18 cellular contexts compared by ENCODE assay signal in the genomic region with DNA sequence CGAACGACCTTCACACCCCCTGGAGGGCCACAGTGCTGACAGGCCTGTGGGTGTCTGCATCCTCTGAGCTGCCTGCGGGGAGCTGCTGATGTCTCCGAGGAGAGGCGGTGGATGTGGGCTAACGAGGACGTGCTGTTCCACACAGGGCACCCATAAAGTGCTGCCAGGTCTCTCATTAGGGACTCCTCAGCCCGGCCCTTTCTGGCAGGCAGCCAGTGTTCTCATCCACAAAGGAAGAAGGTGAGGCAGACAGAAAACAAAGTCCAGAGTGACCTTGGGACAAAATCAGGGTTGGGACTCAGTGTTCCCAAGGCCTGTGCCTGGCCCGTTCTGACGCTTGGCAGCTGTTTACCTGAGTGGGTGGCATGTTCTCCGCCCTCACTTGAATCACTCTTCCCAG. TPM values are rescaled to one million over a fixed set of nuclear protein-coding genes. Genes with fewer than 3 reads are reported as not detected.
DNase-seq lines count a peak whose midpoint lies in the region; ATAC-seq and TF ChIP-seq lines count a peak whose summit lies in the region.
"Had no signal": no experiment of that assay in that cellular context is flagged by ENCODE, and none has a peak within 500 bp of the region (broad histone marks: within the 10 kb centered on the region; RNA-seq: fewer than 3 reads in every experiment).

No MANE protein-coding gene starts in this region.

- H3K9ac ChIP-seq in IMR-90 (ENCODE audit: low read depth, low read length): no peak overlapping the region

- no peaks in the 10 kb centered on the region for H3K36me3 Mint-ChIP-seq in CD4-positive, alpha-beta memory T cell
- no peaks in the 10 kb centered on the region for H3K36me3 Mint-ChIP-seq in glutamatergic neuron (ENCODE audit: unreplicated experiment)
- H3K36me3 Mint-ChIP-seq: IgD-negative memory B cell had no signal

- H4K8ac ChIP-seq in IMR-90 (ENCODE audit: low read depth in 2 of 2, low read length in 2 of 2): no peak overlapping the region

- H3K9me1 ChIP-seq in IMR-90 (ENCODE audit: insufficient read depth, low read length): no peaks in the 10 kb centered on the region

- peak overlapping the region; percentile 99 for H3K27ac ChIP-seq in 22Rv1
- no peak overlapping the region for H3K27ac ChIP-seq in IMR-90 (ENCODE audit: insufficient read depth, low read length)
- no peak overlapping the region for H3K27ac ChIP-seq in CD4-positive, alpha-beta memory T cell (ENCODE audit: low read depth, low read length)
- H3K27ac ChIP-seq: dorsolateral prefrontal cortex, left lung had no signal

- no peaks in the 10 kb centered on the region for H3K9me3 ChIP-seq in IMR-90 (ENCODE audit: control insufficient read depth, insufficient read depth, low read length)
- no peaks in the 10 kb centered on the region for H3K9me3 ChIP-seq in CD4-positive, alpha-beta memory T cell (ENCODE audit: control insufficient read depth in 1 of 2, low read length in 2 of 2)
- H3K9me3 ChIP-seq: left lung had no signal

- no peak overlapping the region for H4K91ac ChIP-seq in IMR-90 (ENCODE audit: insufficient read depth, low read depth, low read length)

- TF ChIP-seq CTCF in 22Rv1 (IDR thresholded peaks at IDR 0.05): no peak
- TF ChIP-seq CTCF in IMR-90 (conservative IDR thresholded peaks at IDR 0.05; ENCODE audit: low read depth, low read length): no peak
- no peak for TF ChIP-seq CTCF in glutamatergic neuron (IDR thresholded peaks at IDR 0.05; ENCODE audit: partially characterized antibody, unreplicated experiment)

- WGBS in IMR-90 (ENCODE audit: extremely low coverage in 2 of 2, insufficient read length in 1 of 2), 2 experiments: 87% methylated on average over 3 of the region's 11 CpGs; no CpG with 5 or more reads in 1 of the 2 experiments

- H3K18ac ChIP-seq in IMR-90 (ENCODE audit: low read depth, low read length): no peak overlapping the region

- ATAC-seq in IMR-90 (ENCODE audit: low read depth) (no peak), HG02973 (IDR thresholded peaks at IDR 0.05; ENCODE audit: unreplicated experiment) (no peak)
- ATAC-seq: left lung; stimulated activated naive CD8-positive, alpha-beta T cell treated with anti-CD3 and anti-CD28 coated beads, Interleukin-15, Interleukin-2, amounts not matched to agents 100 U/mL and 50 U/mL, for 24 hours had no signal

- no TSS peak for BruUV-seq in IMR-90 (replicated peaks; lab: Mats Ljungman, UMichigan)

- H3K27me3 Mint-ChIP-seq in CD4-positive, alpha-beta memory T cell: peaks cover 5 to 15% of the 10 kb centered on the region in 2 donors
- peaks cover 3% of the 10 kb centered on the region for H3K27me3 Mint-ChIP-seq in glutamatergic neuron (ENCODE audit: unreplicated experiment)

- no peak for TF ChIP-seq POLR2A in IMR-90 (IDR thresholded peaks at IDR 0.05; ENCODE audit: low read depth, low read length)

- no peak overlapping the region for H3K4me3 ChIP-seq in IMR-90 (ENCODE audit: insufficient read depth, low read depth, low read length)
- H3K4me3 ChIP-seq in CD4-positive, alpha-beta memory T cell (ENCODE audit: low read length in 2 of 2): no peak overlapping the region
- H3K4me3 ChIP-seq: dorsolateral prefrontal cortex, left lung had no signal

- H2BK20ac ChIP-seq in IMR-90 (ENCODE audit: low read depth, low read length): no peak overlapping the region

- no peak overlapping the region for H3K4me3 Mint-ChIP-seq in CD4-positive, alpha-beta memory T cell
- no peak overlapping the region for H3K4me3 Mint-ChIP-seq in glutamatergic neuron (ENCODE audit: unreplicated experiment)
- H3K4me3 Mint-ChIP-seq: activated naive CD4-positive, alpha-beta T cell treated with anti-CD3 and anti-CD28 coated beads for 36 hours; HFFc6; IgD-negative memory B cell had no signal

- H2BK15ac ChIP-seq in IMR-90 (ENCODE audit: low read depth, low read length): no peak overlapping the region

- in situ Hi-C loops in IMR-90 (cut with MboI; ENCODE audit: low sequenced_read_pairs): no loop called here

- no peaks in the 10 kb centered on the region for H3K79me1 ChIP-seq in IMR-90 (ENCODE audit: low read depth in 1 of 2, low read length in 2 of 2)

- CTCF ChIA-PET in IMR-90 (lab: Yijun Ruan, JAX): no interaction called here
- CTCF ChIA-PET in CD4-positive, alpha-beta memory T cell (lab: Charles Lee; ENCODE audit: partially characterized antibody): no interaction called here

- no peak overlapping the region for H3K4ac ChIP-seq in IMR-90 (ENCODE audit: low read depth, low read length)

- no peaks in the 10 kb centered on the region for H3K4me1 ChIP-seq in IMR-90 (ENCODE audit: control insufficient read depth, insufficient read depth, low read length)
- H3K4me1 ChIP-seq in CD4-positive, alpha-beta memory T cell (ENCODE audit: insufficient read depth, low read length): no peaks in the 10 kb centered on the region
- H3K4me1 ChIP-seq: left lung had no signal

- intact Hi-C loops in IMR-90 (cut with micrococcal nuclease): no loop called here
- intact Hi-C loops in CD4-positive, alpha-beta memory T cell (cut with micrococcal nuclease): no loop called here

- TF ChIP-seq RAD21 in IMR-90 (IDR thresholded peaks at IDR 0.05; ENCODE audit: low read length): no peak

- no peak overlapping the region for H2AFZ ChIP-seq in IMR-90 (replicated peaks; ENCODE audit: low read length, poor library complexity)

- H3K4me2 ChIP-seq in IMR-90 (ENCODE audit: low read depth, low read length): no peak overlapping the region

- H3K14ac ChIP-seq in IMR-90 (replicated peaks; ENCODE audit: low read depth, low read length): no peak overlapping the region

- H4K20me1 ChIP-seq in IMR-90 (ENCODE audit: insufficient read depth, low read length): no peaks in the 10 kb centered on the region; the same call in 1 of the 2 replicates

- H2AK9ac ChIP-seq in IMR-90 (replicated peaks; ENCODE audit: low read depth, low read length, poor library complexity): peak overlapping the region; percentile 23

- H3K27me3 ChIP-seq in IMR-90 (ENCODE audit: control insufficient read depth, insufficient read depth, low read length): peaks cover 2% of the 10 kb centered on the region
- no peaks in the 10 kb centered on the region for H3K27me3 ChIP-seq in CD4-positive, alpha-beta memory T cell (ENCODE audit: insufficient read depth, low read length)
- H3K27me3 ChIP-seq: dorsolateral prefrontal cortex, left lung had no signal

- no peak overlapping the region for H3K23ac ChIP-seq in IMR-90 (ENCODE audit: low read depth, low read length)

- peaks cover 0 to 2% (median 0%) of the 10 kb centered on the region in 8 donors for H3K9me3 Mint-ChIP-seq in CD4-positive, alpha-beta memory T cell
- H3K9me3 Mint-ChIP-seq in glutamatergic neuron (ENCODE audit: unreplicated experiment): peaks cover 2% of the 10 kb centered on the region
- H3K9me3 Mint-ChIP-seq: activated naive CD4-positive, alpha-beta T cell treated with anti-CD3 and anti-CD28 coated beads for 36 hours; HFFc6; IgD-negative memory B cell had no signal

- H2AK5ac ChIP-seq in IMR-90 (ENCODE audit: low read depth, low read length): no peak overlapping the region

- dilution Hi-C loops in IMR-90 (cut with HindIII; ENCODE audit: low sequenced_read_pairs, unreplicated experiment): no loop called here

- no peak overlapping the region for H4K5ac ChIP-seq in IMR-90 (ENCODE audit: low read depth, low read length)

- no peaks in the 10 kb centered on the region for H3K4me1 Mint-ChIP-seq in CD4-positive, alpha-beta memory T cell
- no peaks in the 10 kb centered on the region for H3K4me1 Mint-ChIP-seq in glutamatergic neuron (ENCODE audit: low read depth, unreplicated experiment)
- H3K4me1 Mint-ChIP-seq: IgD-negative memory B cell had no signal

- no peaks in the 10 kb centered on the region for H3K36me3 ChIP-seq in IMR-90 (ENCODE audit: control insufficient read depth, insufficient read depth, low read length)
- no peaks in the 10 kb centered on the region for H3K36me3 ChIP-seq in CD4-positive, alpha-beta memory T cell (ENCODE audit: insufficient read depth, low read length)
- H3K36me3 ChIP-seq: left lung had no signal

- no peak for DNase-seq in IMR-90
- peak; percentile 9 for DNase-seq in astrocyte of the hippocampus (ENCODE audit: low read depth, low spot score)
- DNase-seq in kidney tubule cell (ENCODE audit: low spot score): peak; percentile 22
- no peak for DNase-seq in CD4-positive, alpha-beta memory T cell
- DNase-seq in glutamatergic neuron: no peak
- no peak for DNase-seq in mesenteric fat pad (ENCODE audit: low spot score)
- DNase-seq: activated naive CD4-positive, alpha-beta T cell treated with anti-CD3 and anti-CD28 coated beads for 36 hours; HFFc6; left lung; NCI-H146; NCI-H526 treated with DMSO at 0.1 percent for 48 hours; stimulated activated naive CD8-positive, alpha-beta T cell treated with anti-CD3 and anti-CD28 coated beads, Interleukin-15, Interleukin-2, amounts not matched to agents 100 U/mL and 50 U/mL, for 24 hours; T-helper 2 cell had no signal

- H2BK5ac ChIP-seq in IMR-90 (ENCODE audit: low read depth, low read length, poor library complexity, severe bottlenecking): no peak overlapping the region

- H3K27ac Mint-ChIP-seq in CD4-positive, alpha-beta memory T cell: no peak overlapping the region
- no peak overlapping the region for H3K27ac Mint-ChIP-seq in glutamatergic neuron (ENCODE audit: unreplicated experiment)
- H3K27ac Mint-ChIP-seq: activated naive CD4-positive, alpha-beta T cell treated with anti-CD3 and anti-CD28 coated beads for 36 hours; HFFc6; IgD-negative memory B cell had no signal

- POLR2A ChIA-PET in IMR-90 (lab: Charles Lee; ENCODE audit: unreplicated experiment): no interaction called here
- POLR2A ChIA-PET in CD4-positive, alpha-beta memory T cell (lab: Charles Lee; ENCODE audit: partially characterized antibody): no interaction called here

- H2BK120ac ChIP-seq in IMR-90 (ENCODE audit: low read depth, low read length): no peak overlapping the region

- no peak overlapping the region for H3K56ac ChIP-seq in IMR-90 (ENCODE audit: extremely low read depth, insufficient read depth, low read length)

TF ChIP-seq in IMR-90, 13 proteins besides CTCF, POLR2A, EP300 and RAD21:
- TF ChIP-seq FOS (IDR thresholded peaks at IDR 0.05; ENCODE audit: low read depth, low read length): no peak
- no peak for TF ChIP-seq CHD1 (IDR thresholded peaks at IDR 0.05; ENCODE audit: low read depth, low read length)
- TF ChIP-seq NFE2L2 (IDR thresholded peaks at IDR 0.05; ENCODE audit: low read depth, low read length): no peak

RNA-seq across cellular contexts. Expression of a gene that starts 29.3 kb away (rescaled TPM):
- not detected in 2 replicates for total RNA-seq in IMR-90 (2012; rRNA removed)
- polyA plus RNA-seq in IMR-90 (2012; rRNA removed): not detected in 2 replicates
- not detected in 2 replicates for polyA plus RNA-seq in IMR-90 (2012; cell fraction: cytosol; rRNA removed)
- polyA plus RNA-seq in IMR-90 (2012; cell fraction: nucleus; rRNA removed; ENCODE audit: low replicate concordance): not detected in 2 replicates
- not detected for total RNA-seq in CD4-positive, alpha-beta memory T cell
- not detected for polyA plus RNA-seq in CD4-positive, alpha-beta memory T cell
- not detected for total RNA-seq in glutamatergic neuron (ENCODE audit: unreplicated experiment)
- total RNA-seq in mesenteric fat pad: not detected
- total RNA-seq: activated naive CD4-positive, alpha-beta T cell treated with anti-CD3 and anti-CD28 coated beads for 36 hours; HFFc6; left lung; posterior vena cava had no signal
- polyA plus RNA-seq: IgD-negative memory B cell had no signal

Comparison
In these comparisons a context has a peak if more than half of its experiments do, and no peak if none do; other contexts are left out.
1. DNase-seq: peak in astrocyte of the hippocampus (single experiment) and kidney tubule cell (single experiment); none in IMR-90 (single experiment), CD4-positive, alpha-beta memory T cell (0 of 5), glutamatergic neuron (single experiment) and mesenteric fat pad (single experiment).